Comparison of ENCODE assay signal across 1 cellular context in genomic region chr6:161439093-161439492, GRCh38.
TF ChIP-seq lines count a peak whose summit lies in the region.

No MANE protein-coding gene starts in this region.

TF ChIP-seq in HCT116, 20 proteins besides CTCF, POLR2A, EP300 and RAD21 (continued from another document):
- TF ChIP-seq, protein P1, sequence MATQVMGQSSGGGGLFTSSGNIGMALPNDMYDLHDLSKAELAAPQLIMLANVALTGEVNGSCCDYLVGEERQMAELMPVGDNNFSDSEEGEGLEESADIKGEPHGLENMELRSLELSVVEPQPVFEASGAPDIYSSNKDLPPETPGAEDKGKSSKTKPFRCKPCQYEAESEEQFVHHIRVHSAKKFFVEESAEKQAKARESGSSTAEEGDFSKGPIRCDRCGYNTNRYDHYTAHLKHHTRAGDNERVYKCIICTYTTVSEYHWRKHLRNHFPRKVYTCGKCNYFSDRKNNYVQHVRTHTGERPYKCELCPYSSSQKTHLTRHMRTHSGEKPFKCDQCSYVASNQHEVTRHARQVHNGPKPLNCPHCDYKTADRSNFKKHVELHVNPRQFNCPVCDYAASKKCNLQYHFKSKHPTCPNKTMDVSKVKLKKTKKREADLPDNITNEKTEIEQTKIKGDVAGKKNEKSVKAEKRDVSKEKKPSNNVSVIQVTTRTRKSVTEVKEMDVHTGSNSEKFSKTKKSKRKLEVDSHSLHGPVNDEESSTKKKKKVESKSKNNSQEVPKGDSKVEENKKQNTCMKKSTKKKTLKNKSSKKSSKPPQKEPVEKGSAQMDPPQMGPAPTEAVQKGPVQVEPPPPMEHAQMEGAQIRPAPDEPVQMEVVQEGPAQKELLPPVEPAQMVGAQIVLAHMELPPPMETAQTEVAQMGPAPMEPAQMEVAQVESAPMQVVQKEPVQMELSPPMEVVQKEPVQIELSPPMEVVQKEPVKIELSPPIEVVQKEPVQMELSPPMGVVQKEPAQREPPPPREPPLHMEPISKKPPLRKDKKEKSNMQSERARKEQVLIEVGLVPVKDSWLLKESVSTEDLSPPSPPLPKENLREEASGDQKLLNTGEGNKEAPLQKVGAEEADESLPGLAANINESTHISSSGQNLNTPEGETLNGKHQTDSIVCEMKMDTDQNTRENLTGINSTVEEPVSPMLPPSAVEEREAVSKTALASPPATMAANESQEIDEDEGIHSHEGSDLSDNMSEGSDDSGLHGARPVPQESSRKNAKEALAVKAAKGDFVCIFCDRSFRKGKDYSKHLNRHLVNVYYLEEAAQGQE (IDR thresholded peaks at IDR 0.05; ENCODE audit: low read depth), result no peak
TF ChIP-seq in HCT116: peak in this region for 9.
